8 cellular contexts compared by ENCODE assay signal in genomic region chr20:1336699-1337387, GRCh38. TPM values are rescaled to one million over a fixed set of nuclear protein-coding genes. Genes with fewer than 3 reads are reported as not detected.
A peak's percentile ranks its signal among the peaks of the same experiment; 100 is the strongest.
DNase-seq lines count a peak whose midpoint lies in the region; ATAC-seq, FAIRE-seq and TF ChIP-seq lines count a peak whose summit lies in the region.

No MANE protein-coding gene starts in this region.

- peaks cover 54% of the 10 kb centered on the region for H3K4me1 ChIP-seq in endothelial cell of umbilical vein (ENCODE audit: control insufficient read depth, extremely low read depth, insufficient read depth, low read length)
- peaks cover 0 to 6% of the 10 kb centered on the region in 2 donors for H3K4me1 ChIP-seq in neuronal stem cell (ENCODE audit: control insufficient read depth in 2 of 2, insufficient read depth in 1 of 2, low read depth in 1 of 2, low read length in 2 of 2)
- no peaks in the 10 kb centered on the region for H3K4me1 ChIP-seq in OCI-LY7 (ENCODE audit: insufficient read depth, low read length, poor library complexity, severe bottlenecking)

- H2BK120ac ChIP-seq in neuronal stem cell (ENCODE audit: low read depth, low read length): no peak overlapping the region

- no peak overlapping the region for H3K4ac ChIP-seq in neuronal stem cell (ENCODE audit: low read length)

- no peak for TF ChIP-seq CTCF in C4-2B (conservative IDR thresholded peaks at IDR 0.05)
- no peak for TF ChIP-seq CTCF in endothelial cell of umbilical vein (IDR thresholded peaks at IDR 0.05; ENCODE audit: extremely low read depth in 1 of 2, insufficient read depth in 1 of 2, low read depth in 1 of 2, low read length in 2 of 2)
- TF ChIP-seq CTCF in OCI-LY7 (conservative IDR thresholded peaks at IDR 0.05; ENCODE audit: low read length): no peak

- TF ChIP-seq POLR2A in endothelial cell of umbilical vein (IDR thresholded peaks at IDR 0.05; ENCODE audit: low read depth, low read length): peak; percentile 59

- H2AK5ac ChIP-seq in neuronal stem cell (ENCODE audit: low read depth, low read length): no peak overlapping the region

- no peak overlapping the region for H2BK12ac ChIP-seq in neuronal stem cell (ENCODE audit: low read length)

- H3K9me1 ChIP-seq in endothelial cell of umbilical vein (replicated peaks; ENCODE audit: control insufficient read depth, extremely low read depth, insufficient read depth, low read length): no peaks in the 10 kb centered on the region

- H3K27ac ChIP-seq in C4-2B (peak overlapping the region; percentile 17), endothelial cell of umbilical vein (ENCODE audit: insufficient read depth, low read depth, low read length) (peak overlapping the region; percentile 93), neuronal stem cell (replicated peaks; ENCODE audit: low read length) (no peak overlapping the region), OCI-LY7 (ENCODE audit: low read depth, low read length, poor library complexity, severe bottlenecking) (no peak overlapping the region)

- H3K27me3 ChIP-seq in endothelial cell of umbilical vein (ENCODE audit: control insufficient read depth in 2 of 2, insufficient read depth in 2 of 2, low read length in 2 of 2) (no peaks in the 10 kb centered on the region), neuronal stem cell (ENCODE audit: control insufficient read depth in 3 of 3, insufficient read depth in 3 of 3, low read depth in 1 of 3, low read length in 3 of 3) (no peaks in the 10 kb centered on the region)

- FAIRE-seq in endothelial cell of umbilical vein (lab: Jason Lieb, UNC): peak; percentile 98

- no peak overlapping the region for H4K8ac ChIP-seq in neuronal stem cell (ENCODE audit: low read depth, low read length)

- no peak overlapping the region for H2BK15ac ChIP-seq in neuronal stem cell (ENCODE audit: low read length)

- peak; percentile 97 for DNase-seq in endothelial cell of umbilical vein (ENCODE audit: low read depth, low spot score)
- no peak for DNase-seq in neuronal stem cell (ENCODE audit: low spot score)
- no peak for DNase-seq in OCI-LY7 (ENCODE audit: low spot score)
- no peak for DNase-seq in NCI-H1436 treated with DMSO at 0.1 percent for 48 hours (lab: John Stamatoyannopoulos, UW)

- H3K4me3 ChIP-seq in endothelial cell of umbilical vein (replicated peaks in 1 of 3; ENCODE audit: insufficient read depth in 1 of 3, low read depth in 1 of 3, low read length in 3 of 3): no peak overlapping the region
- H3K4me3 ChIP-seq in neuronal stem cell (ENCODE audit: low read length in 2 of 2): no peak overlapping the region
- H3K4me3 ChIP-seq in OCI-LY7 (ENCODE audit: low read depth, low read length, poor library complexity, severe bottlenecking): no peak overlapping the region

- H3K9me2 ChIP-seq in OCI-LY7 (ENCODE audit: insufficient read depth, low read length): no peaks in the 10 kb centered on the region

- BruUV-seq in endothelial cell of umbilical vein (replicated peaks; lab: Mats Ljungman, UMichigan) (TSS peak; percentile 88), OCI-LY7 (replicated peaks; lab: Mats Ljungman, UMichigan) (no TSS peak)

- H3K9ac ChIP-seq in endothelial cell of umbilical vein (replicated peaks; ENCODE audit: extremely low read depth, insufficient read depth, low read length): peak overlapping the region; percentile 68
- H3K9ac ChIP-seq in neuronal stem cell (ENCODE audit: low read depth, low read length, poor library complexity): no peak overlapping the region

- peak overlapping the region; percentile 8 for H3K23ac ChIP-seq in neuronal stem cell (ENCODE audit: low read depth, low read length, poor library complexity)

- POLR2A ChIA-PET in endothelial cell of umbilical vein (lab: Charles Lee): interaction anchor here (1.1 to 1.9 kb wide), 4 partner anchors 10 to 55 kb away, joined by 3 to 16 read pairs (median 6); no protein-coding TSS in a partner anchor
- POLR2A ChIA-PET in OCI-LY7 (lab: Charles Lee): no interaction called here

- H2AFZ ChIP-seq in endothelial cell of umbilical vein (ENCODE audit: low read depth, low read length) (no peak overlapping the region), neuronal stem cell (ENCODE audit: low read length) (no peak overlapping the region), OCI-LY7 (ENCODE audit: low read length) (no peak overlapping the region)

- H4K20me1 ChIP-seq in endothelial cell of umbilical vein (replicated peaks; ENCODE audit: control insufficient read depth, extremely low read depth, insufficient read depth, low read length): no peaks in the 10 kb centered on the region
- no peaks in the 10 kb centered on the region for H4K20me1 ChIP-seq in OCI-LY7 (ENCODE audit: insufficient read depth, low read length)

- H3K79me1 ChIP-seq in neuronal stem cell (ENCODE audit: low read depth, low read length): peaks cover 9% of the 10 kb centered on the region

- ATAC-seq in HG02623 (IDR thresholded peaks at IDR 0.05; ENCODE audit: unreplicated experiment) (no peak), HG03135 (IDR thresholded peaks at IDR 0.05; ENCODE audit: unreplicated experiment) (no peak)

- no CpG with 5 or more reads among the region's 14 CpGs for WGBS in neuronal stem cell (ENCODE audit: extremely low coverage in 2 of 2, insufficient read length in 2 of 2, insufficient replicate concordance in 1 of 2), 2 donors

- intact Hi-C loops in endothelial cell of umbilical vein (cut with micrococcal nuclease): loop anchor here (1.0 to 2.0 kb wide), 4 partner anchors 12 to 63 kb away; no protein-coding TSS in a partner anchor
- intact Hi-C loops in OCI-LY7 (cut with micrococcal nuclease; ENCODE audit: unreplicated experiment): no loop called here

- peak overlapping the region; percentile 50 for H3K18ac ChIP-seq in neuronal stem cell (ENCODE audit: low read length)

- CTCF ChIA-PET in endothelial cell of umbilical vein (lab: Charles Lee) (interaction anchor here (0.7 to 2.0 kb wide), 9 partner anchors 9 to 100 kb away, joined by 3 to 10 read pairs (median 3); no protein-coding TSS in a partner anchor), OCI-LY7 (lab: Charles Lee; ENCODE audit: unreplicated experiment) (no interaction called here)

- dilution Hi-C loops in endothelial cell of umbilical vein (cut with MboI; ENCODE audit: extremely low pct_ligation_motif_present, low sequenced_read_pairs): no loop called here

- H3K36me3 ChIP-seq in endothelial cell of umbilical vein (ENCODE audit: control insufficient read depth in 2 of 2, extremely low read depth in 1 of 2, insufficient read depth in 2 of 2, low read length in 2 of 2) (no peaks in the 10 kb centered on the region), neuronal stem cell (replicated peaks in 1 of 2; ENCODE audit: control insufficient read depth in 2 of 2, insufficient read depth in 2 of 2, low read length in 2 of 2) (peaks cover 6 to 23% of the 10 kb centered on the region in 2 donors), OCI-LY7 (ENCODE audit: insufficient read depth, low read length) (peaks cover 17% of the 10 kb centered on the region)

- no peak overlapping the region for H4K91ac ChIP-seq in neuronal stem cell (ENCODE audit: low read depth, low read length, poor library complexity)

- H3K4me2 ChIP-seq in endothelial cell of umbilical vein (ENCODE audit: insufficient read depth, low read length) (peak overlapping the region; percentile 29), neuronal stem cell (ENCODE audit: insufficient read depth, low read length, poor library complexity, severe bottlenecking) (no peak overlapping the region), OCI-LY7 (ENCODE audit: low read length) (no peak overlapping the region)

- H3K9me3 ChIP-seq in endothelial cell of umbilical vein (replicated peaks; ENCODE audit: control insufficient read depth, insufficient read depth, low read length): no peaks in the 10 kb centered on the region
- no peaks in the 10 kb centered on the region for H3K9me3 ChIP-seq in neuronal stem cell (replicated peaks in 1 of 2; ENCODE audit: control insufficient read depth in 2 of 2, insufficient read depth in 1 of 2, low read depth in 1 of 2, low read length in 2 of 2)
- H3K9me3 ChIP-seq in OCI-LY7 (ENCODE audit: low read length): no peaks in the 10 kb centered on the region

- H3K14ac ChIP-seq in neuronal stem cell (ENCODE audit: low read length): no peak overlapping the region

- H3K79me2 ChIP-seq in endothelial cell of umbilical vein (ENCODE audit: control insufficient read depth, insufficient read depth, low read length): no peaks in the 10 kb centered on the region
- no peaks in the 10 kb centered on the region for H3K79me2 ChIP-seq in OCI-LY7 (ENCODE audit: insufficient read depth, low read depth, low read length)

- H2BK5ac ChIP-seq in neuronal stem cell (ENCODE audit: low read length): no peak overlapping the region

TF ChIP-seq in endothelial cell of umbilical vein, 7 proteins besides CTCF, POLR2A, EP300 and RAD21 (continues in another document):
- peak; percentile 84 for TF ChIP-seq FOS (IDR thresholded peaks at IDR 0.05; ENCODE audit: borderline replicate concordance, insufficient read depth, low read length)

RNA-seq across cellular contexts. Expression of gene SDCBP2, which starts 7.9 kb away (rescaled TPM):
- 7.1 TPM for polyA plus RNA-seq in PFSK-1 (2012; ENCODE audit: insufficient read length, low read depth)
- total RNA-seq in endothelial cell of umbilical vein: 5.5 and 9.0 TPM in 2 replicates
- polyA plus RNA-seq in endothelial cell of umbilical vein: 5.8 and 6.9 TPM in 2 replicates
- polyA plus RNA-seq in endothelial cell of umbilical vein (2011; cell fraction: cytosol; rRNA removed): 4.6 and 5.5 TPM in 2 replicates
- 11.0 and 11.4 TPM in 2 replicates for polyA plus RNA-seq in endothelial cell of umbilical vein (2011; cell fraction: nucleus; rRNA removed)
- 3.1 and 4.8 TPM in 2 replicates for polyA plus RNA-seq in endothelial cell of umbilical vein (2012)
- 1.2 and 2.7 TPM in 2 replicates for polyA minus RNA-seq in endothelial cell of umbilical vein
- not detected for polyA minus RNA-seq in endothelial cell of umbilical vein (2011; cell fraction: cytosol; rRNA and poly(A)+ RNA removed)
- polyA minus RNA-seq in endothelial cell of umbilical vein (2011; cell fraction: nucleus; rRNA and poly(A)+ RNA removed): 2.2 and 2.3 TPM in 2 replicates
- 4.7 TPM for polyA plus RNA-seq in neuronal stem cell (2013, experiment 1 of 2)
- 5.3 TPM for polyA plus RNA-seq in neuronal stem cell (2013, experiment 2 of 2)
- total RNA-seq in OCI-LY7 (2014; rRNA removed; shearing (Covaris generic)): 1.8 and 2.8 TPM in 2 replicates
- 2.5 and 2.6 TPM in 2 replicates for total RNA-seq in OCI-LY7 (2022)

RNA-seq across cellular contexts. Expression of gene FKBP1A, which starts 56.0 kb away (rescaled TPM):
- 322 TPM for polyA plus RNA-seq in PFSK-1 (2012; ENCODE audit: insufficient read length, low read depth)
- total RNA-seq in endothelial cell of umbilical vein (968 and 982 TPM in 2 replicates), OCI-LY7 (2022) (218 and 230 TPM in 2 replicates)
- polyA plus RNA-seq in endothelial cell of umbilical vein: 1,861 and 1,972 TPM in 2 replicates
- 1,632 and 1,874 TPM in 2 replicates for polyA plus RNA-seq in endothelial cell of umbilical vein (2011; cell fraction: cytosol; rRNA removed)
- polyA plus RNA-seq in endothelial cell of umbilical vein (2011; cell fraction: nucleus; rRNA removed): 571 and 678 TPM in 2 replicates
- polyA plus RNA-seq in endothelial cell of umbilical vein (2012): 1,466 and 1,504 TPM in 2 replicates
- polyA minus RNA-seq in endothelial cell of umbilical vein: 1,622 and 1,688 TPM in 2 replicates
- 59.7 TPM for polyA minus RNA-seq in endothelial cell of umbilical vein (2011; cell fraction: cytosol; rRNA and poly(A)+ RNA removed)
- 209 and 300 TPM in 2 replicates for polyA minus RNA-seq in endothelial cell of umbilical vein (2011; cell fraction: nucleus; rRNA and poly(A)+ RNA removed)
- 179 TPM for polyA plus RNA-seq in neuronal stem cell (2013, experiment 1 of 2)
- polyA plus RNA-seq in neuronal stem cell (2013, experiment 2 of 2): 189 TPM
- 83.2 and 99.0 TPM in 2 replicates for total RNA-seq in OCI-LY7 (2014; rRNA removed; shearing (Covaris generic))

Comparison
In these comparisons a context has a peak if more than half of its experiments do, and no peak if none do; other contexts are left out.
1. H3K27ac ChIP-seq: peak in C4-2B (single experiment) and endothelial cell of umbilical vein (single experiment); none in neuronal stem cell (single experiment) and OCI-LY7 (single experiment).